ENCODE assay signal across 9 cellular contexts in the genomic region with DNA sequence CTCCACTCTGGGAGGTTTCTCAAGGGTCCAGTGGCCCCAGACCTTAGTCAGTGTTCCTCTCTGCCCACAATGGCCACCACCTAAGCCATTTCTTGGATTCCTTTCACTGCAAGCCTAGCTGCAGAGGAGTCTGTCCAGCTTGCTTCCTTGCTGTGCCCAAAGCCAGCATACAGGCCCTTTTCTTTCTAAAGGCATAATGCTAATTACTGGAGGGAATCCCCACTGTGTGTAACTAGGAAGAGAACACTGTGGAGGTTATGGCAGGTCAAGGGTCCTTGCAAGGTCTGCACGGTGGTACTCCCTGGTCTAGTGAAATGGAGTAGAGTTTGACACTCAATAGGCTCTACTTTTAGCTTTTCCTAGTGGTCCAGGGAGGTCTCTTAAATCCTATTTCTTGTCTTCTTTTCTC.
DNase-seq lines count a peak whose midpoint lies in the region; ATAC-seq lines count a peak whose summit lies in the region.
"Had no signal": no experiment of that assay in that cellular context is flagged by ENCODE, and none has a peak within 500 bp of the region (broad histone marks: within the 10 kb centered on the region; RNA-seq: fewer than 3 reads in every experiment).

No MANE protein-coding gene starts in this region.

- no peaks in the 10 kb centered on the region for H3K27me3 ChIP-seq in trophoblast cell (ENCODE audit: insufficient read depth, low read length)

- H3K23ac ChIP-seq in trophoblast cell (ENCODE audit: low read length), result no peak overlapping the region

- H3K9ac ChIP-seq in trophoblast cell (ENCODE audit: low read length), result no peak overlapping the region

- peaks cover 33% of the 10 kb centered on the region for H3K4me1 Mint-ChIP-seq in activated CD4-positive, alpha-beta memory T cell treated with anti-CD3 and anti-CD28 coated beads for 36 hours (ENCODE audit: low read depth)

- H3K9me3 Mint-ChIP-seq in activated CD4-positive, alpha-beta memory T cell treated with anti-CD3 and anti-CD28 coated beads for 36 hours, result no peaks in the 10 kb centered on the region

- intact Hi-C loops in activated CD4-positive, alpha-beta memory T cell treated with anti-CD3 and anti-CD28 coated beads for 36 hours (cut with micrococcal nuclease), result no loop called here

- no peaks in the 10 kb centered on the region for H3K9me3 ChIP-seq in trophoblast cell (ENCODE audit: insufficient read depth, low read depth, low read length)

- POLR2A ChIA-PET in activated CD4-positive, alpha-beta memory T cell treated with anti-CD3 and anti-CD28 coated beads for 36 hours (lab: Charles Lee), result no interaction called here

- CTCF ChIA-PET in activated CD4-positive, alpha-beta memory T cell treated with anti-CD3 and anti-CD28 coated beads for 36 hours (lab: Charles Lee), result interaction anchor here (1.1 to 16.5 kb wide), 3 partner anchors 8 to 143 kb away, joined by 3 to 298 read pairs (median 8); partner anchors contain the start of gene TCTN3

- H4K12ac ChIP-seq in trophoblast cell (ENCODE audit: low read depth, low read length), result no peak overlapping the region

- H3K14ac ChIP-seq in trophoblast cell (ENCODE audit: low read length), result no peak overlapping the region

- DNase-seq in activated CD4-positive, alpha-beta memory T cell treated with anti-CD3 and anti-CD28 coated beads for 36 hours, result no peak
- no peak for DNase-seq in trophoblast cell
- no peak for DNase-seq in occipital lobe (lab: John Stamatoyannopoulos, UW)
- no peak for DNase-seq in ureter (ENCODE audit: low spot score)
- no peak for DNase-seq in NCI-H524 treated with DMSO at 0.1 percent for 48 hours (lab: John Stamatoyannopoulos, UW)
- no peak for DNase-seq in NCI-H345 (lab: John Stamatoyannopoulos, UW)
- DNase-seq: activated effector memory CD4-positive, alpha-beta T cell treated with Interleukin-2 at 50 U/mL for 16 hours had no signal

- no peak overlapping the region for H2BK120ac ChIP-seq in trophoblast cell (ENCODE audit: insufficient read depth, low read length, poor library complexity)

- H3K4me1 ChIP-seq in trophoblast cell (ENCODE audit: control insufficient read depth in 1 of 2, insufficient read depth in 2 of 2, low read length in 2 of 2), result no peaks in the 10 kb centered on the region

- H3K4me2 ChIP-seq in trophoblast cell (ENCODE audit: low read length), result no peak overlapping the region

- no peaks in the 10 kb centered on the region for H3K79me1 ChIP-seq in trophoblast cell (ENCODE audit: low read length)

- H3K27ac ChIP-seq in trophoblast cell (ENCODE audit: low read depth, low read length), result no peak overlapping the region

- no peaks in the 10 kb centered on the region for H3K79me2 ChIP-seq in trophoblast cell (ENCODE audit: control insufficient read depth, insufficient read depth, low read length, poor library complexity)

- no peak overlapping the region for H2AFZ ChIP-seq in trophoblast cell (ENCODE audit: insufficient read depth, low read length, poor library complexity)

- H3K27me3 Mint-ChIP-seq in activated CD4-positive, alpha-beta memory T cell treated with anti-CD3 and anti-CD28 coated beads for 36 hours, result no peaks in the 10 kb centered on the region

- H3K4me3 ChIP-seq in trophoblast cell (ENCODE audit: low read depth, low read length), result no peak overlapping the region

- no CpG with 5 or more reads among the region's 1 CpG for WGBS in trophoblast cell (ENCODE audit: extremely low coverage, insufficient coverage, insufficient read length)

- no peak overlapping the region for H3K4ac ChIP-seq in trophoblast cell (ENCODE audit: low read depth, low read length)

- peak overlapping the region; percentile 6 for H2BK12ac ChIP-seq in trophoblast cell (ENCODE audit: low read length)

- H4K91ac ChIP-seq in trophoblast cell (ENCODE audit: low read depth, low read length), result no peak overlapping the region

- H3K4me3 Mint-ChIP-seq in activated CD4-positive, alpha-beta memory T cell treated with anti-CD3 and anti-CD28 coated beads for 36 hours, result no peak overlapping the region

- H2BK5ac ChIP-seq in trophoblast cell (ENCODE audit: low read depth, low read length, poor library complexity), result no peak overlapping the region

- no peak overlapping the region for H3K18ac ChIP-seq in trophoblast cell (ENCODE audit: low read length)

- H3K27ac Mint-ChIP-seq in activated CD4-positive, alpha-beta memory T cell treated with anti-CD3 and anti-CD28 coated beads for 36 hours, result peak overlapping the region; percentile 35

- peaks cover 2% of the 10 kb centered on the region for H3K36me3 Mint-ChIP-seq in activated CD4-positive, alpha-beta memory T cell treated with anti-CD3 and anti-CD28 coated beads for 36 hours

- H3K36me3 ChIP-seq in trophoblast cell (ENCODE audit: control insufficient read depth in 1 of 2, insufficient read depth in 2 of 2, low read length in 2 of 2), result no peaks in the 10 kb centered on the region

- ATAC-seq in GM18858 (IDR thresholded peaks at IDR 0.05; ENCODE audit: unreplicated experiment) (peak; percentile 23), HG02588 (IDR thresholded peaks at IDR 0.05; ENCODE audit: unreplicated experiment) (peak; percentile 33)

- H2AK5ac ChIP-seq in trophoblast cell (ENCODE audit: low read length), result no peak overlapping the region

- no peak overlapping the region for H4K8ac ChIP-seq in trophoblast cell (ENCODE audit: low read depth, low read length)
